8 cellular contexts compared by ENCODE assay signal in genomic region chr4:25233194-25233593, GRCh38. TPM values are rescaled to one million over a fixed set of nuclear protein-coding genes. Genes with fewer than 3 reads are reported as not detected.
DNase-seq lines count a peak whose midpoint lies in the region; ATAC-seq and TF ChIP-seq lines count a peak whose summit lies in the region.

No MANE protein-coding gene starts in this region.

- H3K27ac ChIP-seq in transverse colon = peak overlapping the region; percentile 96 to 99 (median 98)

- intact Hi-C loops in transverse colon (cut with DNase I; ENCODE audit: low total_unique reads) = loop anchor here (10.0 kb wide), 1 partner anchor 58 kb away; no protein-coding TSS in a partner anchor

- no peak for TF ChIP-seq CTCF in transverse colon (IDR thresholded peaks at IDR 0.05)

- no peak for TF ChIP-seq POLR2A in transverse colon (IDR thresholded peaks at IDR 0.05)

- H3K27ac Mint-ChIP-seq in activated T-cell treated with anti-CD3 and anti-CD28 coated beads, Interleukin-2, amount 50 U/mL, for 72 hours = peak overlapping the region; percentile 93
- H3K27ac Mint-ChIP-seq in memory B cell = peak overlapping the region; percentile 96

- H3K36me3 ChIP-seq in adipocyte (ENCODE audit: control insufficient read depth, insufficient read depth, low read length, severe bottlenecking) (no peaks in the 10 kb centered on the region), transverse colon (no peaks in the 10 kb centered on the region)

- H3K4me3 Mint-ChIP-seq in activated T-cell treated with anti-CD3 and anti-CD28 coated beads, Interleukin-2, amount 50 U/mL, for 72 hours = peak overlapping the region; percentile 92 to 95
- H3K4me3 Mint-ChIP-seq in memory B cell = peak overlapping the region; percentile 94

- no peaks in the 10 kb centered on the region for H3K27me3 ChIP-seq in adipocyte (replicated peaks; ENCODE audit: control insufficient read depth, insufficient read depth, low read length)
- no peaks in the 10 kb centered on the region for H3K27me3 ChIP-seq in transverse colon

- H3K9me3 ChIP-seq in adipocyte (ENCODE audit: control insufficient read depth, low read length) (peaks cover 14% of the 10 kb centered on the region), transverse colon (no peaks in the 10 kb centered on the region)

- DNase-seq in activated T-cell treated with anti-CD3 and anti-CD28 coated beads, Interleukin-2, amount 50 U/mL, for 72 hours = no peak
- DNase-seq in activated T-cell treated with anti-CD3 and anti-CD28 coated beads, Interleukin-2, amount 50 U/mL, for 48 hours = no peak
- no peak for DNase-seq in adipocyte (ENCODE audit: low read depth)
- DNase-seq in memory B cell (ENCODE audit: low spot score in 2 of 2) = no peak
- no peak for DNase-seq in transverse colon
- DNase-seq in islet precursor cell = no peak
- DNase-seq in NCI-H1436 (lab: John Stamatoyannopoulos, UW) = no peak
- no peak for DNase-seq in NCI-H1048 (lab: John Stamatoyannopoulos, UW)

- in situ Hi-C loops in transverse colon (cut with MboI; ENCODE audit: low pct_ligation_motif_present in 1 of 4, low pct_unique_long_range_greater_than_20kb in 1 of 4, low sequenced_read_pairs in 3 of 4) = no loop called here

- no peaks in the 10 kb centered on the region for H3K27me3 Mint-ChIP-seq in activated T-cell treated with anti-CD3 and anti-CD28 coated beads, Interleukin-2, amount 50 U/mL, for 72 hours (ENCODE audit: low read depth)
- no peaks in the 10 kb centered on the region for H3K27me3 Mint-ChIP-seq in memory B cell

- H3K9me3 Mint-ChIP-seq in activated T-cell treated with anti-CD3 and anti-CD28 coated beads, Interleukin-2, amount 50 U/mL, for 72 hours = peaks cover 2 to 6% of the 10 kb centered on the region in 2 donors
- H3K9me3 Mint-ChIP-seq in memory B cell = peaks cover 13% of the 10 kb centered on the region

- H3K4me1 ChIP-seq in adipocyte (ENCODE audit: control insufficient read depth, insufficient read depth, low read length) (peaks cover 16% of the 10 kb centered on the region), transverse colon (peaks cover 7 to 26% (median 12%) of the 10 kb centered on the region in 4 donors)

- H3K4me3 ChIP-seq in adipocyte (ENCODE audit: low read length) (peak overlapping the region; percentile 89), transverse colon (peak overlapping the region in 3 of 4 donors; percentile 68 to 91 (median 90))

- H3K4me1 Mint-ChIP-seq in activated T-cell treated with anti-CD3 and anti-CD28 coated beads, Interleukin-2, amount 50 U/mL, for 72 hours (ENCODE audit: low read depth) = peaks cover 45% of the 10 kb centered on the region
- H3K4me1 Mint-ChIP-seq in memory B cell = peaks cover 18% of the 10 kb centered on the region

- ATAC-seq in activated T-cell treated with anti-CD3 and anti-CD28 coated beads, Interleukin-2, amount 50 U/mL, for 72 hours (replicated peaks in 1 of 2) = no peak
- ATAC-seq in memory B cell (ENCODE audit: low read depth) = no peak

- peaks cover 11 to 37% of the 10 kb centered on the region in 2 donors for H3K36me3 Mint-ChIP-seq in activated T-cell treated with anti-CD3 and anti-CD28 coated beads, Interleukin-2, amount 50 U/mL, for 72 hours (ENCODE audit: insufficient read depth in 2 of 2)
- peaks cover 12% of the 10 kb centered on the region for H3K36me3 Mint-ChIP-seq in memory B cell

- TF ChIP-seq EP300 in transverse colon (IDR thresholded peaks at IDR 0.05; ENCODE audit: low read depth) = no peak

- H3K9ac ChIP-seq in adipocyte (ENCODE audit: low read length) = no peak overlapping the region

RNA-seq across cellular contexts. Expression of gene PI4K2B, which starts 0.6 kb away (rescaled TPM):
- 10 to 100 TPM; 29.5 to 32.5 TPM for total RNA-seq in activated T-cell treated with anti-CD3 and anti-CD28 coated beads, Interleukin-2, amount 50 U/mL, for 72 hours
- total RNA-seq in transverse colon = 10 to 100 TPM; 17.2 to 85.0 (median 28.7) TPM
